Comparison of ENCODE assay signal across 13 cellular contexts in the genomic region with DNA sequence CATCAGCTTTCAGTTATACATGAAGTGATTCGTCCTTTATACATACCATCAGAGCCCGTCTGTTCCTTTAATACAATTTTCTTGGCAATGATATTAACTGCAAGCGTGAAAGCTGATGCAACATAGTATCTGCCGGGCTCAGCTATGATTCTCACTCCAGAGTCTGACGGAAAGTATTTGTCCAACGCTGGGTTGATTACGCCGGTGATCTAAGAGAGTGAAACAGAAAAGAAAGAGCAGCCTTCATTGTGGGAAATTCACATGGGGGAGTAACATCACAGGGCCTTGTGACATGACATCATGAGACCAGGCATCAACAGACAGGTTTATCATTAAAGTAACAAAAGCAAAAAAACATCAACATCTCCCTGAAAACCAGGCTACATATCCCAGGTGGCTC. TPM values are rescaled to one million over a fixed set of nuclear protein-coding genes. Genes with fewer than 3 reads are reported as not detected.
DNase-seq lines count a peak whose midpoint lies in the region; ATAC-seq and TF ChIP-seq lines count a peak whose summit lies in the region.
"Had no signal": no experiment of that assay in that cellular context is flagged by ENCODE, and none has a peak within 500 bp of the region (broad histone marks: within the 10 kb centered on the region; RNA-seq: fewer than 3 reads in every experiment).

No MANE protein-coding gene starts in this region.

- ATAC-seq in HG03520 (IDR thresholded peaks at IDR 0.05; ENCODE audit: unreplicated experiment) = no peak

- H3K4me3 Mint-ChIP-seq in activated naive CD4-positive, alpha-beta T cell treated with anti-CD3 and anti-CD28 coated beads for 36 hours = no peak overlapping the region
- peak overlapping the region; percentile 6 for H3K4me3 Mint-ChIP-seq in neural crest cell
- H3K4me3 Mint-ChIP-seq: CD4-positive, alpha-beta memory T cell had no signal

- H3K4me1 Mint-ChIP-seq in activated naive CD4-positive, alpha-beta T cell treated with anti-CD3 and anti-CD28 coated beads for 36 hours (ENCODE audit: low read depth) = peaks cover 52% of the 10 kb centered on the region
- peaks cover 7% of the 10 kb centered on the region for H3K4me1 Mint-ChIP-seq in neural crest cell

- CTCF ChIA-PET in activated naive CD4-positive, alpha-beta T cell treated with anti-CD3 and anti-CD28 coated beads for 36 hours (lab: Charles Lee) = interaction anchor here (0.6 to 1.0 kb wide), 2 partner anchors 33 to 318 kb away, joined by 3 read pairs; no protein-coding TSS in a partner anchor

- H3K27ac Mint-ChIP-seq in activated naive CD4-positive, alpha-beta T cell treated with anti-CD3 and anti-CD28 coated beads for 36 hours = peak overlapping the region; percentile 91
- no peak overlapping the region for H3K27ac Mint-ChIP-seq in neural crest cell (ENCODE audit: unreplicated experiment)

- no peaks in the 10 kb centered on the region for H3K9me3 Mint-ChIP-seq in activated naive CD4-positive, alpha-beta T cell treated with anti-CD3 and anti-CD28 coated beads for 36 hours
- H3K9me3 Mint-ChIP-seq in neural crest cell = no peaks in the 10 kb centered on the region
- H3K9me3 Mint-ChIP-seq: CD4-positive, alpha-beta memory T cell had no signal

- no peak for TF ChIP-seq CTCF in neural crest cell (conservative IDR thresholded peaks at IDR 0.05)

- DNase-seq in activated naive CD4-positive, alpha-beta T cell treated with anti-CD3 and anti-CD28 coated beads for 36 hours = peak; percentile 71
- no peak for DNase-seq in activated naive CD4-positive, alpha-beta T cell (lab: John Stamatoyannopoulos, UW)
- DNase-seq in NCI-H460 (ENCODE audit: extremely low read depth, low read depth) = peak; percentile 78
- DNase-seq in activated naive CD4-positive, alpha-beta T cell treated with anti-CD3 and anti-CD28 coated beads, Interleukin-2, amount 50 U/mL, for 16 hours = peak; percentile 44
- no peak for DNase-seq in neural crest cell (ENCODE audit: low read depth, low spot score)
- no peak for DNase-seq in KG1 (lab: John Stamatoyannopoulos, UW)
- DNase-seq: BE2C, KBM-7, NCI-H1092, NCI-H226, NCI-H526 treated with DMSO at 0.1 percent for 48 hours had no signal

- no peaks in the 10 kb centered on the region for H3K27me3 Mint-ChIP-seq in activated naive CD4-positive, alpha-beta T cell treated with anti-CD3 and anti-CD28 coated beads for 36 hours (ENCODE audit: low read depth)
- H3K27me3 Mint-ChIP-seq in neural crest cell (ENCODE audit: low read depth) = no peaks in the 10 kb centered on the region
- H3K27me3 Mint-ChIP-seq: CD4-positive, alpha-beta memory T cell had no signal

- intact Hi-C loops in activated naive CD4-positive, alpha-beta T cell treated with anti-CD3 and anti-CD28 coated beads for 36 hours (cut with micrococcal nuclease) = no loop called here

- peaks cover 61% of the 10 kb centered on the region for H3K36me3 Mint-ChIP-seq in activated naive CD4-positive, alpha-beta T cell treated with anti-CD3 and anti-CD28 coated beads for 36 hours (ENCODE audit: low read depth)
- H3K36me3 Mint-ChIP-seq in neural crest cell (ENCODE audit: low read depth) = peaks cover 13% of the 10 kb centered on the region

RNA-seq across cellular contexts. Expression of gene ODC1, which starts 6.2 kb away (rescaled TPM):
- 100 to 1,000 TPM; 174 to 177 TPM for total RNA-seq in activated naive CD4-positive, alpha-beta T cell treated with anti-CD3 and anti-CD28 coated beads for 36 hours
- total RNA-seq in NCI-H460 (2014; rRNA removed; shearing (Covaris generic)) = 630 and 656 TPM in 2 replicates
- polyA plus RNA-seq in NCI-H460 (2014; cell fraction: nucleus; rRNA removed) = 469 and 518 TPM in 2 replicates
- total RNA-seq in neural crest cell = 279 and 290 TPM in 2 replicates

Comparison
In these comparisons a context has a peak if more than half of its experiments do, and no peak if none do; other contexts are left out.
1. DNase-seq: peak in activated naive CD4-positive, alpha-beta T cell treated with anti-CD3 and anti-CD28 coated beads for 36 hours (single experiment), NCI-H460 (single experiment) and activated naive CD4-positive, alpha-beta T cell treated with anti-CD3 and anti-CD28 coated beads, Interleukin-2, amount 50 U/mL, for 16 hours (single experiment); none in activated naive CD4-positive, alpha-beta T cell (0 of 4), neural crest cell (single experiment) and KG1 (single experiment).